15 cellular contexts compared by ENCODE assay signal in genomic region chr6:34864007-34864406, GRCh38. TPM values are rescaled to one million over a fixed set of nuclear protein-coding genes. Genes with fewer than 3 reads are reported as not detected.
A peak's percentile ranks its signal among the peaks of the same experiment; 100 is the strongest.
DNase-seq lines count a peak whose midpoint lies in the region; ATAC-seq and TF ChIP-seq lines count a peak whose summit lies in the region.
"Had no signal": no experiment of that assay in that cellular context is flagged by ENCODE, and none has a peak within 500 bp of the region (broad histone marks: within the 10 kb centered on the region; RNA-seq: fewer than 3 reads in every experiment).

No MANE protein-coding gene starts in this region.

- TF ChIP-seq CTCF in right atrium auricular region (IDR thresholded peaks at IDR 0.05), result no peak
- no peak for TF ChIP-seq CTCF in left ventricle myocardium inferior (IDR thresholded peaks at IDR 0.05; ENCODE audit: borderline replicate concordance)
- no peak for TF ChIP-seq CTCF in psoas muscle (IDR thresholded peaks at IDR 0.05)

- 68 to 77% (median 77%) methylated on average over 4 of the region's 4 CpGs for WGBS in psoas muscle, 3 donors

- DNase-seq in Right ventricle myocardium superior (no peak), right atrium auricular region (ENCODE audit: low spot score) (no peak), left ventricle myocardium inferior (no peak), psoas muscle (no peak), GM19240 (ENCODE audit: insufficient read length, low spot score) (no peak), T-helper 2 cell (no peak)
- no peak for DNase-seq in stimulated activated CD4-positive, alpha-beta T cell treated with anti-CD3 and anti-CD28 coated beads, Interleukin-15, amount 100 ng/mL, for 24 hours
- DNase-seq: 8988T; AML-193; CD4-positive, CD25-positive, alpha-beta regulatory T cell; GM23248 had no signal

- H3K27me3 ChIP-seq in right atrium auricular region (no peaks in the 10 kb centered on the region), left ventricle myocardium inferior (ENCODE audit: low read depth) (no peaks in the 10 kb centered on the region), psoas muscle (ENCODE audit: insufficient read depth in 3 of 3, low read length in 2 of 3) (no peaks in the 10 kb centered on the region)
- H3K27me3 ChIP-seq: BLaER1 had no signal

- peaks cover 26% of the 10 kb centered on the region for H3K36me3 ChIP-seq in right atrium auricular region
- peaks cover 45% of the 10 kb centered on the region for H3K36me3 ChIP-seq in left ventricle myocardium inferior
- H3K36me3 ChIP-seq in psoas muscle (ENCODE audit: insufficient read depth in 1 of 2, low read depth in 1 of 2), result peaks cover 6 to 58% of the 10 kb centered on the region in 2 donors

- peak overlapping the region in 1 of 2 donors; percentile 83 for H3K27ac ChIP-seq in right atrium auricular region
- H3K27ac ChIP-seq in left ventricle myocardium inferior (replicated peaks), result peak overlapping the region; percentile 78
- peak overlapping the region; percentile 78 for H3K27ac ChIP-seq in psoas muscle
- H3K27ac ChIP-seq: BLaER1, GM23248, HL-60 had no signal

- peaks cover 0 to 20% of the 10 kb centered on the region in 2 donors for H3K4me1 ChIP-seq in right atrium auricular region
- H3K4me1 ChIP-seq in left ventricle myocardium inferior, result peaks cover 41% of the 10 kb centered on the region
- peaks cover 24% of the 10 kb centered on the region for H3K4me1 ChIP-seq in psoas muscle
- H3K4me1 ChIP-seq: BLaER1 had no signal

- H3K9me3 ChIP-seq in right atrium auricular region, result no peaks in the 10 kb centered on the region
- H3K9me3 ChIP-seq in left ventricle myocardium inferior (replicated peaks), result no peaks in the 10 kb centered on the region
- no peaks in the 10 kb centered on the region for H3K9me3 ChIP-seq in psoas muscle
- H3K9me3 ChIP-seq: BLaER1 had no signal

- ATAC-seq in Right ventricle myocardium superior (ENCODE audit: poor library complexity) (peak; percentile 47), psoas muscle (peak; percentile 32 to 60 (median 57))
- ATAC-seq: GM12878, HCT116 had no signal

- H3K4me3 ChIP-seq in right atrium auricular region (no peak overlapping the region), left ventricle myocardium inferior (no peak overlapping the region), psoas muscle (no peak overlapping the region)
- H3K4me3 ChIP-seq: BLaER1, GM12878, GM23248 had no signal

- intact Hi-C loops in Right ventricle myocardium superior (cut with DNase I), result no loop called here
- intact Hi-C loops in left ventricle myocardium inferior (cut with micrococcal nuclease), result no loop called here
- intact Hi-C loops in psoas muscle (cut with DNase I), result loop anchor here in 1 of 2 donors (5.0 kb wide), 1 partner anchor 72 kb away; the partner anchor contains the start of gene BLTP3A

RNA-seq across cellular contexts. Expression of gene TAF11, which starts 23.8 kb away (rescaled TPM):
- total RNA-seq in Right ventricle myocardium superior (13.7 TPM), right atrium auricular region (10 to 100 TPM; 17.1 to 19.0 TPM), left ventricle myocardium inferior (18.1 TPM), psoas muscle (10 to 100 TPM; 17.4 to 25.8 (median 23.1) TPM)
- polyA plus RNA-seq in psoas muscle, result 10 to 100 TPM; 31.8 to 71.8 (median 60.9) TPM

RNA-seq across cellular contexts. Expression of gene ANKS1A, which starts 25.0 kb away (rescaled TPM):
- total RNA-seq in Right ventricle myocardium superior (25.0 TPM), right atrium auricular region (10 to 100 TPM; 26.7 to 30.9 TPM), left ventricle myocardium inferior (33.5 TPM), psoas muscle (10 to 100 TPM in 1 of 4 donors, 1 to 10 TPM in 3; 6.1 to 12.4 (median 7.7) TPM)
- 1 to 10 TPM; 3.9 to 5.7 (median 5.6) TPM for polyA plus RNA-seq in psoas muscle
